9 cellular contexts compared by ENCODE assay signal in genomic region chr16:180101-180920, GRCh38. TPM values are rescaled to one million over a fixed set of nuclear protein-coding genes. Genes with fewer than 3 reads are reported as not detected.
A peak's percentile ranks its signal among the peaks of the same experiment; 100 is the strongest.
DNase-seq lines count a peak whose midpoint lies in the region; ATAC-seq, FAIRE-seq and TF ChIP-seq lines count a peak whose summit lies in the region.
"Had no signal": no experiment of that assay in that cellular context is flagged by ENCODE, and none has a peak within 500 bp of the region (broad histone marks: within the 10 kb centered on the region; RNA-seq: fewer than 3 reads in every experiment).

HBQ1 (plus strand) TSS chr16:180459; CDS start chr16:180487, 28 bp downstream.

- peak within 1 kb of the TSS; percentile 30; the same call in 1 of the 2 replicates for H3K9ac ChIP-seq in KMS-11

- H3K4me3 ChIP-seq in KMS-11 (IDR thresholded peaks at IDR 0.05; ENCODE audit: insufficient read depth, low read depth, low read length) (no peak within 1 kb of the TSS), heart right ventricle (peak within 1 kb of the TSS in 9 of 10 donors; percentile 22 to 47 (median 38)), skeletal muscle cell (ENCODE audit: low read depth, low read length) (peak within 1 kb of the TSS; percentile 46)

- H3K27me3 Mint-ChIP-seq in activated T-helper 1 cell treated with anti-CD3 and anti-CD28 coated beads, Interleukin-12 subunit alpha, Interleukin-12 subunit beta, Interleukin-2, Interleukin-4 antibody, amounts not matched to agents 30 ng/mL and 10 ng/mL and 1 ng/mL, durations not matched to agents 14 hours and 24 hours and 36 hours (ENCODE audit: insufficient read depth): peaks cover 31% of the 10 kb centered on the region

- peak within 1 kb of the TSS; percentile 94 for H2AFZ ChIP-seq in KMS-11 (ENCODE audit: low read depth)

- peak within 1 kb of the TSS; percentile 53 for H3K4me3 Mint-ChIP-seq in activated T-helper 1 cell treated with anti-CD3 and anti-CD28 coated beads, Interleukin-12 subunit alpha, Interleukin-12 subunit beta, Interleukin-2, Interleukin-4 antibody, amounts not matched to agents 30 ng/mL and 10 ng/mL and 1 ng/mL, durations not matched to agents 14 hours and 24 hours and 36 hours

- no peak within 1 kb of the TSS for H3K27ac Mint-ChIP-seq in activated T-helper 1 cell treated with anti-CD3 and anti-CD28 coated beads, Interleukin-12 subunit alpha, Interleukin-12 subunit beta, Interleukin-2, Interleukin-4 antibody, amounts not matched to agents 30 ng/mL and 10 ng/mL and 1 ng/mL, durations not matched to agents 14 hours and 24 hours and 36 hours

- H3K36me3 ChIP-seq in KMS-11 (ENCODE audit: insufficient read depth) (no peaks in the 10 kb centered on the region), heart right ventricle (peaks cover 0 to 11% (median 0%) of the 10 kb centered on the region in 9 donors)

- peak; percentile 54 for TF ChIP-seq CTCF in D721Med (IDR thresholded peaks at IDR 0.05; ENCODE audit: insufficient read depth, missing control alignments)
- no peak for TF ChIP-seq CTCF in KMS-11 (conservative IDR thresholded peaks at IDR 0.05; ENCODE audit: low read depth, low read length)
- peak in 6 of 9 donors; percentile 30 to 58 (median 46) for TF ChIP-seq CTCF in heart right ventricle (IDR thresholded peaks at IDR 0.05)

- H3K4me1 ChIP-seq in KMS-11 (ENCODE audit: low read depth, poor library complexity, severe bottlenecking): peaks cover 10% of the 10 kb centered on the region
- H3K4me1 ChIP-seq in heart right ventricle: peaks cover 12 to 29% (median 17%) of the 10 kb centered on the region in 9 donors

- 5 to 6% methylated on average over 65 to 83 of the region's 83 CpGs for WGBS in heart right ventricle, 2 donors

- H3K27me3 ChIP-seq in KMS-11 (ENCODE audit: insufficient read depth, low read depth): peaks cover 35% of the 10 kb centered on the region
- H3K27me3 ChIP-seq in heart right ventricle: peaks cover 18 to 56% (median 44%) of the 10 kb centered on the region in 7 donors

- H3K4me1 Mint-ChIP-seq in activated T-helper 1 cell treated with anti-CD3 and anti-CD28 coated beads, Interleukin-12 subunit alpha, Interleukin-12 subunit beta, Interleukin-2, Interleukin-4 antibody, amounts not matched to agents 30 ng/mL and 10 ng/mL and 1 ng/mL, durations not matched to agents 14 hours and 24 hours and 36 hours (ENCODE audit: low read depth): no peaks in the 10 kb centered on the region

- H3K79me2 ChIP-seq in KMS-11 (ENCODE audit: insufficient read depth, low read depth): no peaks in the 10 kb centered on the region

- H3K9me3 Mint-ChIP-seq in activated T-helper 1 cell treated with anti-CD3 and anti-CD28 coated beads, Interleukin-12 subunit alpha, Interleukin-12 subunit beta, Interleukin-2, Interleukin-4 antibody, amounts not matched to agents 30 ng/mL and 10 ng/mL and 1 ng/mL, durations not matched to agents 14 hours and 24 hours and 36 hours: no peaks in the 10 kb centered on the region

- peak in 4 of 8 donors; percentile 5 to 34 (median 17) for ATAC-seq in heart right ventricle
- no peak for ATAC-seq in GM19463 (IDR thresholded peaks at IDR 0.05; ENCODE audit: unreplicated experiment)
- ATAC-seq in GM21723 (IDR thresholded peaks at IDR 0.05; ENCODE audit: unreplicated experiment): no peak
- no peak for ATAC-seq in HG02852 (IDR thresholded peaks at IDR 0.05; ENCODE audit: unreplicated experiment)

- no peaks in the 10 kb centered on the region for H4K20me1 ChIP-seq in KMS-11 (ENCODE audit: insufficient read depth)

- no peaks in the 10 kb centered on the region for H3K36me3 Mint-ChIP-seq in activated T-helper 1 cell treated with anti-CD3 and anti-CD28 coated beads, Interleukin-12 subunit alpha, Interleukin-12 subunit beta, Interleukin-2, Interleukin-4 antibody, amounts not matched to agents 30 ng/mL and 10 ng/mL and 1 ng/mL, durations not matched to agents 14 hours and 24 hours and 36 hours (ENCODE audit: low read depth)

- H3K9me3 ChIP-seq in heart right ventricle: no peaks in the 10 kb centered on the region

- peak within 1 kb of the TSS; percentile 97 for H3K4me2 ChIP-seq in KMS-11

- H3K27ac ChIP-seq in KMS-11 (no peak within 1 kb of the TSS), heart right ventricle (no peak within 1 kb of the TSS)

- DNase-seq in D721Med (ENCODE audit: insufficient read length, low spot score): peak; percentile 91
- peak; percentile 2 for DNase-seq in activated T-helper 1 cell treated with anti-CD3 and anti-CD28 coated beads, Interleukin-12 subunit alpha, Interleukin-12 subunit beta, Interleukin-2, Interleukin-4 antibody, amounts not matched to agents 30 ng/mL and 10 ng/mL and 1 ng/mL, durations not matched to agents 14 hours and 24 hours and 36 hours (ENCODE audit: low spot score)
- DNase-seq in heart right ventricle: peak in 1 of 2 donors; percentile 24
- DNase-seq in skeletal muscle cell (ENCODE audit: low read depth): no peak

- intact Hi-C loops in activated T-helper 1 cell treated with anti-CD3 and anti-CD28 coated beads, Interleukin-12 subunit alpha, Interleukin-12 subunit beta, Interleukin-2, Interleukin-4 antibody, amounts not matched to agents 30 ng/mL and 10 ng/mL and 1 ng/mL, durations not matched to agents 14 hours and 24 hours and 36 hours (cut with micrococcal nuclease): loop anchor here (2.0 to 5.0 kb wide), 2 partner anchors 14 to 182 kb away; no protein-coding TSS in a partner anchor
- intact Hi-C loops in heart right ventricle (cut with DNase I): loop anchor here in 7 of 10 donors (2.0 to 5.0 kb wide), 3 partner anchors 70 to 74 kb away; no protein-coding TSS in a partner anchor

- FAIRE-seq in D721Med (lab: Jason Lieb, UNC): no peak

RNA-seq across cellular contexts. Expression of gene HBQ1, which starts in this region (rescaled TPM):
- 0.54 and 0.88 TPM in 2 replicates for total RNA-seq in activated T-helper 1 cell treated with anti-CD3 and anti-CD28 coated beads, Interleukin-12 subunit alpha, Interleukin-12 subunit beta, Interleukin-2, Interleukin-4 antibody, amounts not matched to agents 30 ng/mL and 10 ng/mL and 1 ng/mL, durations not matched to agents 14 hours and 24 hours and 36 hours
- not detected for total RNA-seq in heart right ventricle
- polyA plus RNA-seq in heart right ventricle: under 1 TPM in 1 of 2 donors, not detected in 1; 0.09 TPM
- total RNA-seq: renal cortical epithelial cell had no signal

Comparison
In these comparisons a context has a peak if more than half of its experiments do, and no peak if none do; other contexts are left out.
1. Peak in DNase-seq in activated T-helper 1 cell treated with anti-CD3 and anti-CD28 coated beads, Interleukin-12 subunit alpha, Interleukin-12 subunit beta, Interleukin-2, Interleukin-4 antibody, amounts not matched to agents 30 ng/mL and 10 ng/mL and 1 ng/mL, durations not matched to agents 14 hours and 24 hours and 36 hours; RNA of the gene not detected or under 1 TPM.